ENCODE assay signal across 31 cellular contexts in the genomic region with DNA sequence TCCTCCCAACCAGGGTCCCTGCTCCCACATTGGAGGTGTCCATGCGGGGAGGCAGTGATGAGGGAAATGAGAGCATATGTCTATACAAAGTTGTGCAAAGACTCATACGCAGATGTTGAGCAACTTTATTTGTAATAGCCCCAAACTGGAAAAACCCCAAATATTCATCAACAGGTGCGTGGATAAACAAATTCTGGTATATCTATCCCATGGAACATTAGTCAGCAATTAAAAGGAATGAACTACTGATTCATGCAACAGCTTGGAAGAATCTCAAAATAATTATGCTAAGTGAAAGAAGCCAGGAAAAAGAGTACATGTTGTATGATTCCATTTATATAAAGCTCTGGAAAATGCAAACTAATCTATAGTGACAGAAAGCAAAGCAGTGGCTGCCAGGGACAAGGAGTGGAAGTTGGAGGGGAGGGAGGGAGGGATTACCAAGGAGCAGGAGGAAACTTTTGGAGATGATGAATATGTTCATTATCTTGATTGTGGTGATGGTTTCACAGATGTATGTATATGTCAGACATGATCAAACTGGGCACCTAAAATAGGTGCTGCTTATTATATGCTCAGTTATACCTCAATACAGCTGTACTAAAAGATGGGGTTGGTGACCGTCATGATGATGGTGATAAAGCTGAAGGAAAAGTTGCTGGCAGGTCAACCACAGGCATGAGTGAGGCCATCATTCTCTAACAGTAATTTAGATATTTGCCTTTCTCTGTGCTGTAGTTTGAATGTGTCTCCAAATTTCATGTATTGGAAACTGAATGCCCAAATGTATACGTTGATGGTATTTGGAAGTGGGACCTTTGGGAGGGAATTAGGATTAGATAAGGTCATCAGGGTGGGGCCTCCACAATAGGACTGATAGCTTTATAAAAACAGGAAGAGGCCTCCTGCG.
"Had no signal": no experiment of that assay in that cellular context is flagged by ENCODE, and none has a peak within 500 bp of the region (broad histone marks: within the 10 kb centered on the region; RNA-seq: fewer than 3 reads in every experiment).

No MANE protein-coding gene starts in this region.

- H3K4me3 ChIP-seq: breast epithelium, esophagus squamous epithelium, gastroesophageal sphincter, heart left ventricle, mucosa of descending colon, ovary, psoas muscle, smooth muscle cell, vagina had no signal

- H3K4me1 ChIP-seq: breast epithelium had no signal

- H3K27me3 ChIP-seq: breast epithelium, gastroesophageal sphincter, ovary, vagina had no signal

- FAIRE-seq: astrocyte, endothelial cell of umbilical vein had no signal

- H3K27ac ChIP-seq: breast epithelium, esophagus squamous epithelium, gastroesophageal sphincter, heart left ventricle, ovary, psoas muscle, vagina, VCaP had no signal

- H3K36me3 ChIP-seq: breast epithelium, esophagus squamous epithelium, gastroesophageal sphincter, heart left ventricle, ovary, vagina had no signal

- H3K4me1 Mint-ChIP-seq: immature natural killer cell; memory B cell; stimulated activated naive CD8-positive, alpha-beta T cell treated with anti-CD3 and anti-CD28 coated beads, Interleukin-15, amount 100 ng/mL, for 72 hours had no signal

- H3K27me3 Mint-ChIP-seq: stimulated activated naive CD8-positive, alpha-beta T cell treated with anti-CD3 and anti-CD28 coated beads, Interleukin-15, amount 100 ng/mL, for 72 hours had no signal

- H3K9me3 Mint-ChIP-seq: activated T-cell treated with anti-CD3 and anti-CD28 coated beads, Interleukin-2, amount 50 U/mL, for 4 hours had no signal

- H3K36me3 Mint-ChIP-seq: immature natural killer cell; memory B cell; naive thymus-derived CD4-positive, alpha-beta T cell had no signal

- H3K4me3 Mint-ChIP-seq: activated T-cell treated with anti-CD3 and anti-CD28 coated beads, Interleukin-2, amount 50 U/mL, for 4 hours; immature natural killer cell; memory B cell; naive thymus-derived CD4-positive, alpha-beta T cell; stimulated activated naive CD8-positive, alpha-beta T cell treated with anti-CD3 and anti-CD28 coated beads, Interleukin-15, amount 100 ng/mL, for 72 hours had no signal

- H3K4me2 ChIP-seq: smooth muscle cell had no signal

- ATAC-seq: activated T-cell treated with anti-CD3 and anti-CD28 coated beads, Interleukin-2, amount 50 U/mL, for 4 hours; gastroesophageal sphincter; heart left ventricle; left ventricle myocardium superior; mucosa of descending colon; naive thymus-derived CD4-positive, alpha-beta T cell; psoas muscle; right cardiac atrium; stimulated activated naive CD8-positive, alpha-beta T cell treated with anti-CD3 and anti-CD28 coated beads, Interleukin-15, amount 100 ng/mL, for 72 hours had no signal

- H3K27ac Mint-ChIP-seq: immature natural killer cell; memory B cell; naive thymus-derived CD4-positive, alpha-beta T cell had no signal

- DNase-seq: activated CD4-positive, alpha-beta T cell treated with anti-CD3 and anti-CD28 coated beads, Interleukin-2, amount 50 U/mL, for 1 hour; activated CD4-positive, CD25-positive, alpha-beta regulatory T cell treated with anti-CD3 and anti-CD28 coated beads, Interleukin-2, amount 50 U/mL, for 72 hours; activated CD8-positive, alpha-beta memory T cell treated with anti-CD3 and anti-CD28 coated beads, Interleukin-2, amount 50 U/mL, for 4 hours; activated effector memory CD4-positive, alpha-beta T cell treated with Interleukin-2 at 50 U/mL for 16 hours; activated naive CD4-positive, alpha-beta T cell treated with anti-CD3 and anti-CD28 coated beads, Interleukin-2, amount 50 U/mL, for 16 hours; activated T-cell treated with anti-CD3 and anti-CD28 coated beads, Interleukin-2, amount 50 U/mL, for 4 hours; cerebellar nuclear complex; dermis blood vessel endothelial cell; effector memory CD4-positive, alpha-beta T cell; esophagus squamous epithelium; heart left ventricle; immature natural killer cell; left ventricle myocardium superior; mucosa of descending colon; naive thymus-derived CD4-positive, alpha-beta T cell; ovary; psoas muscle; right cardiac atrium; stimulated activated CD4-positive, alpha-beta T cell treated with anti-CD3 and anti-CD28 coated beads, Interleukin-4, amount 100 ng/mL, for 1 hour; stimulated activated naive CD8-positive, alpha-beta T cell treated with anti-CD3 and anti-CD28 coated beads, Interleukin-15, amount 100 ng/mL, for 72 hours; T-helper 1 cell; T-helper 9 cell; trophoblast cell had no signal

- H3K9me3 ChIP-seq: breast epithelium, esophagus squamous epithelium, gastroesophageal sphincter, heart left ventricle, mucosa of descending colon, ovary, psoas muscle, vagina had no signal
